ENCODE assay signal across 8 cellular contexts in genomic region chr20:41692479-41693135, GRCh38.
DNase-seq lines count a peak whose midpoint lies in the region; ATAC-seq and TF ChIP-seq lines count a peak whose summit lies in the region.

No MANE protein-coding gene starts in this region.

- H4K20me1 ChIP-seq in MM.1S (ENCODE audit: insufficient read depth, low read length) = no peaks in the 10 kb centered on the region

- H3K36me3 ChIP-seq in HAP-1 (replicated peaks) = no peaks in the 10 kb centered on the region
- no peaks in the 10 kb centered on the region for H3K36me3 ChIP-seq in MM.1S (replicated peaks; ENCODE audit: insufficient read depth, low read length)
- H3K36me3 ChIP-seq in upper lobe of right lung = no peaks in the 10 kb centered on the region

- no peak for TF ChIP-seq CTCF in MM.1S (IDR thresholded peaks at IDR 0.05; ENCODE audit: low read length)
- no peak for TF ChIP-seq CTCF in progenitor cell of endocrine pancreas (IDR thresholded peaks at IDR 0.05; ENCODE audit: unreplicated experiment)
- no peak for TF ChIP-seq CTCF in upper lobe of right lung (IDR thresholded peaks at IDR 0.05)

- H3K9me3 ChIP-seq in HAP-1 (no peaks in the 10 kb centered on the region), MM.1S (replicated peaks; ENCODE audit: insufficient read depth, low read length) (no peaks in the 10 kb centered on the region), upper lobe of right lung (no peaks in the 10 kb centered on the region)

- in situ Hi-C loops in HAP-1 (cut with MboI; ENCODE audit: low sequenced_read_pairs) = no loop called here

- DNase-seq in ELF-1 (ENCODE audit: low read depth, low spot score) (peak; percentile 96), HAP-1 (ENCODE audit: low spot score in 2 of 2) (peak; percentile 83 to 89), MM.1S (peak; percentile 81), T follicular helper cell (ENCODE audit: low read depth) (peak; percentile 58), amniotic stem cell (lab: John Stamatoyannopoulos, UW) (peak; percentile 22), left ventricle myocardium superior (peak; percentile 91), progenitor cell of endocrine pancreas (ENCODE audit: low spot score, unreplicated experiment) (peak; percentile 58), upper lobe of right lung (peak; percentile 92)

- peaks cover 27% of the 10 kb centered on the region for H3K4me1 Mint-ChIP-seq in progenitor cell of endocrine pancreas (ENCODE audit: low read depth)

- H3K27ac ChIP-seq in MM.1S (ENCODE audit: low read length) (peak overlapping the region; percentile 92), upper lobe of right lung (peak overlapping the region; percentile 95)

- intact Hi-C loops in left ventricle myocardium superior (cut with micrococcal nuclease) (no loop called here), upper lobe of right lung (cut with DNase I) (no loop called here)

- ATAC-seq in left ventricle myocardium superior = peak; percentile 90
- peak; percentile 81 for ATAC-seq in upper lobe of right lung

- H3K4me3 ChIP-seq in HAP-1 (peak overlapping the region; percentile 55), MM.1S (ENCODE audit: low read length) (peak overlapping the region; percentile 73), upper lobe of right lung (peak overlapping the region; percentile 80)

- peaks cover 23% of the 10 kb centered on the region for H3F3A ChIP-seq in MM.1S (ENCODE audit: insufficient read depth, low read length)

- peak overlapping the region; percentile 98 for H3K27ac Mint-ChIP-seq in progenitor cell of endocrine pancreas

- peak overlapping the region; percentile 86 for H3K4me3 Mint-ChIP-seq in progenitor cell of endocrine pancreas (ENCODE audit: low read depth)

- H3K27me3 ChIP-seq in HAP-1 (ENCODE audit: low read depth) (no peaks in the 10 kb centered on the region), MM.1S (replicated peaks; ENCODE audit: insufficient read depth, low read length) (no peaks in the 10 kb centered on the region), upper lobe of right lung (no peaks in the 10 kb centered on the region)

- peak overlapping the region; percentile 91 for H3K4me2 ChIP-seq in MM.1S (ENCODE audit: low read depth, low read length)

- peaks cover 3% of the 10 kb centered on the region; the same call in 1 of the 2 replicates for H3K4me1 ChIP-seq in HAP-1
- H3K4me1 ChIP-seq in MM.1S (ENCODE audit: low read length) = peaks cover 30% of the 10 kb centered on the region
- H3K4me1 ChIP-seq in upper lobe of right lung = peaks cover 7% of the 10 kb centered on the region

- H3K27me3 Mint-ChIP-seq in progenitor cell of endocrine pancreas = no peaks in the 10 kb centered on the region

- H2AFZ ChIP-seq in MM.1S (ENCODE audit: low read length) = peak overlapping the region; percentile 93

- no peaks in the 10 kb centered on the region for H3K9me2 ChIP-seq in MM.1S (replicated peaks; ENCODE audit: insufficient read depth, low read length)

- H3K9ac ChIP-seq in MM.1S (ENCODE audit: low read length) = peak overlapping the region; percentile 81

- H3K9me3 Mint-ChIP-seq in progenitor cell of endocrine pancreas (ENCODE audit: low read depth) = no peaks in the 10 kb centered on the region

- H3K36me3 Mint-ChIP-seq in progenitor cell of endocrine pancreas (ENCODE audit: insufficient read depth) = no peaks in the 10 kb centered on the region

- H3K79me2 ChIP-seq in MM.1S (ENCODE audit: low read length) = no peaks in the 10 kb centered on the region

Comparison
In these comparisons a context has a peak if more than half of its experiments do, and no peak if none do; other contexts are left out.
1. Peak in every context shown above with its lines: DNase-seq, ATAC-seq, H3K4me3 ChIP-seq and H3K27ac ChIP-seq.
2. DNase-seq: peak in every context shown above with its lines; median percentile 96 in ELF-1; 92 in upper lobe of right lung; 91 in left ventricle myocardium superior; 86 in HAP-1; 81 in MM.1S; 58 in T follicular helper cell; 58 in progenitor cell of endocrine pancreas; 22 in amniotic stem cell.